7 cellular contexts compared by ENCODE assay signal in genomic region chr9:20622330-20623020, GRCh38. TPM values are rescaled to one million over a fixed set of nuclear protein-coding genes. Genes with fewer than 3 reads are reported as not detected.
A peak's percentile ranks its signal among the peaks of the same experiment; 100 is the strongest.
DNase-seq lines count a peak whose midpoint lies in the region; ATAC-seq, FAIRE-seq and TF ChIP-seq lines count a peak whose summit lies in the region.

TSS of gene MLLT3 (minus strand) at chr9:20622499.

- DNase-seq in NCI-H2107 (lab: John Stamatoyannopoulos, UW) (peak; percentile 89), mammary epithelial cell (peak; percentile 94), iPS-NIHi11 (ENCODE audit: low spot score) (peak; percentile 97), small intestine (peak; percentile 95)

- H3K9me3 ChIP-seq in mammary epithelial cell (replicated peaks; ENCODE audit: insufficient read depth, low read length) (no peaks in the 10 kb centered on the region), small intestine (ENCODE audit: control insufficient read depth, low read depth) (no peaks in the 10 kb centered on the region)

- H3K27me3 ChIP-seq in mammary epithelial cell (ENCODE audit: insufficient read depth, low read length) = no peaks in the 10 kb centered on the region
- H3K27me3 ChIP-seq in small intestine (ENCODE audit: control insufficient read depth in 2 of 2, insufficient read depth in 2 of 2, low read length in 2 of 2) = no peaks in the 10 kb centered on the region

- H3K4me3 ChIP-seq in mammary epithelial cell (replicated peaks in 1 of 3; ENCODE audit: insufficient read depth in 1 of 3, low read depth in 2 of 3, low read length in 3 of 3) (peak within 1 kb of the TSS; percentile 81 to 97 (median 84)), small intestine (ENCODE audit: low read depth in 1 of 2, low read length in 2 of 2) (peak within 1 kb of the TSS; percentile 61 to 99)

- TF ChIP-seq CTCF in VCaP (conservative IDR thresholded peaks at IDR 0.05) (no peak), mammary epithelial cell (conservative IDR thresholded peaks at IDR 0.05 in 1 of 2, IDR thresholded peaks at IDR 0.05 in 1 of 2; ENCODE audit: extremely low read depth in 1 of 2, insufficient read depth in 1 of 2, low read depth in 1 of 2, low read length in 2 of 2) (no peak)

- H3K27ac ChIP-seq in VCaP (peak within 1 kb of the TSS; percentile 90), mammary epithelial cell (ENCODE audit: insufficient read depth, low read depth, low read length) (peak within 1 kb of the TSS; percentile 29), small intestine (ENCODE audit: low read depth in 1 of 2, low read length in 1 of 2) (peak within 1 kb of the TSS; percentile 71 to 91)

- H3K36me3 ChIP-seq in mammary epithelial cell (ENCODE audit: insufficient read depth, low read length) (no peaks in the 10 kb centered on the region), small intestine (ENCODE audit: control insufficient read depth in 2 of 2, insufficient read depth in 2 of 2, low read length in 2 of 2) (no peaks in the 10 kb centered on the region)

- peak; percentile 74 for ATAC-seq in GM18520 (IDR thresholded peaks at IDR 0.05; ENCODE audit: unreplicated experiment)
- peak; percentile 52 for ATAC-seq in HG03060 (IDR thresholded peaks at IDR 0.05; ENCODE audit: low read depth, unreplicated experiment)

- H3K4me2 ChIP-seq in mammary epithelial cell (ENCODE audit: insufficient read depth, low read depth, low read length) = peak within 1 kb of the TSS; percentile 99

- CTCF ChIA-PET in mammary epithelial cell (lab: Charles Lee; ENCODE audit: low non-redundant PET) = interaction anchor here (0.6 to 1.1 kb wide), 6 partner anchors 144 to 894 kb away, joined by 3 to 33 read pairs (median 4); no protein-coding TSS in a partner anchor

- 0% methylated on average over 1 of the region's 41 CpGs for WGBS in mammary epithelial cell (ENCODE audit: low coverage, missing lambda C conversion rate)
- WGBS in small intestine, 3 donors = 0% methylated on average over 41 of the region's 41 CpGs

- FAIRE-seq in small intestine (lab: Jason Lieb, UNC) = no peak

- H3K9ac ChIP-seq in mammary epithelial cell (ENCODE audit: insufficient read depth, low read length) = peak within 1 kb of the TSS; percentile 67

- dilution Hi-C loops in mammary epithelial cell (cut with HindIII; ENCODE audit: low sequenced_read_pairs) = no loop called here

- H2AFZ ChIP-seq in mammary epithelial cell (ENCODE audit: low read depth, low read length) = peak within 1 kb of the TSS; percentile 97

- no peaks in the 10 kb centered on the region for H3K79me2 ChIP-seq in mammary epithelial cell (ENCODE audit: insufficient read depth, low read length)

- BruUV-seq in mammary epithelial cell (replicated peaks; lab: Mats Ljungman, UMichigan) = no TSS peak

- in situ Hi-C loops in mammary epithelial cell (cut with MboI; ENCODE audit: low sequenced_read_pairs in 2 of 2) = loop anchor here in 1 of 2 donors (10.0 to 25.0 kb wide), 4 partner anchors 268 to 1135 kb away; no protein-coding TSS in a partner anchor

- H3K4me1 ChIP-seq in mammary epithelial cell (ENCODE audit: insufficient read depth, low read length) = peaks cover 33% of the 10 kb centered on the region
- H3K4me1 ChIP-seq in small intestine (ENCODE audit: control insufficient read depth in 2 of 2, insufficient read depth in 1 of 2, low read depth in 1 of 2, low read length in 1 of 2) = peaks cover 0 to 2% of the 10 kb centered on the region in 2 donors

- intact Hi-C loops in mammary epithelial cell (cut with micrococcal nuclease) = loop anchor here (1.0 to 5.0 kb wide), 8 partner anchors 69 to 696 kb away; no protein-coding TSS in a partner anchor

- no peaks in the 10 kb centered on the region for H4K20me1 ChIP-seq in mammary epithelial cell (ENCODE audit: insufficient read depth, low read length)

RNA-seq across cellular contexts. Expression of gene MLLT3, which starts in this region (rescaled TPM):
- total RNA-seq in mammary epithelial cell = 10 to 100 TPM in 1 of 2 donors, 1 to 10 TPM in 1; 8.8 to 11.7 TPM
- polyA plus RNA-seq in mammary epithelial cell = 5.5 TPM
- polyA minus RNA-seq in mammary epithelial cell = 1.8 TPM
- 10 to 100 TPM in 2 of 3 donors, 1 to 10 TPM in 1; 8.9 to 14.9 (median 13.2) TPM for polyA plus RNA-seq in small intestine

Comparison
In these comparisons a context has a peak if more than half of its experiments do, and no peak if none do; other contexts are left out.
1. Peak in every context shown above with its lines: DNase-seq, ATAC-seq, H3K4me3 ChIP-seq and H3K27ac ChIP-seq.
2. H3K27ac ChIP-seq: peak in every context shown above with its lines; median percentile 90 in VCaP; 81 in small intestine; 29 in mammary epithelial cell.